ENCODE assay signal across 24 cellular contexts in genomic region chr5:106089073-106089472, GRCh38.
"Had no signal": no experiment of that assay in that cellular context is flagged by ENCODE, and none has a peak within 500 bp of the region (broad histone marks: within the 10 kb centered on the region; RNA-seq: fewer than 3 reads in every experiment).

No MANE protein-coding gene starts in this region.

- H3K27me3 Mint-ChIP-seq: dendritic cell treated with granulocyte-macrophage colony-stimulating factor and Interleukin-4, amounts not matched to agents 40 ng/mL and 50 ng/mL, for 4 days; effector memory CD8-positive, alpha-beta T cell had no signal

- H3K27me3 ChIP-seq: colonic mucosa, esophagus squamous epithelium, gastrocnemius medialis, heart right ventricle, left lung had no signal

- ATAC-seq: effector memory CD8-positive, alpha-beta T cell; esophagus mucosa; gastrocnemius medialis; heart right ventricle; left cardiac atrium; left lung; left ventricle myocardium superior; lower lobe of right lung; mucosa of descending colon had no signal

- H3K27ac ChIP-seq: colonic mucosa, epithelial cell of prostate, esophagus squamous epithelium, gastrocnemius medialis, heart right ventricle, left lung, lower lobe of right lung had no signal

- DNase-seq: colonic mucosa; cortex of kidney; effector CD8-positive, alpha-beta T cell; effector memory CD8-positive, alpha-beta T cell; endodermal cell; erythroblast; esophagus squamous epithelium; foreskin fibroblast; foreskin melanocyte; gastrocnemius medialis; glutamatergic neuron; head of caudate nucleus; heart right ventricle; hippocampal formation; left cardiac atrium; left lung; left ventricle myocardium superior; lower lobe of right lung; mesenchymal stem cell; mucosa of descending colon had no signal

- H3K9me3 ChIP-seq: colonic mucosa, esophagus squamous epithelium, gastrocnemius medialis, heart right ventricle, left lung, lower lobe of right lung, mucosa of descending colon had no signal

- H3K27ac Mint-ChIP-seq: dendritic cell treated with granulocyte-macrophage colony-stimulating factor and Interleukin-4, amounts not matched to agents 40 ng/mL and 50 ng/mL, for 4 days; effector memory CD8-positive, alpha-beta T cell; endodermal cell; mesothelial cell of epicardium had no signal

- H3K4me3 ChIP-seq: colonic mucosa, esophagus squamous epithelium, gastrocnemius medialis, heart right ventricle, left lung, lower lobe of right lung, mucosa of descending colon had no signal

- H3K9me3 Mint-ChIP-seq: dendritic cell treated with granulocyte-macrophage colony-stimulating factor and Interleukin-4, amounts not matched to agents 40 ng/mL and 50 ng/mL, for 4 days; endodermal cell; mesothelial cell of epicardium had no signal

- H3K4me1 ChIP-seq: colonic mucosa, esophagus squamous epithelium, gastrocnemius medialis, heart right ventricle, left lung, lower lobe of right lung had no signal

- H3K36me3 ChIP-seq: colonic mucosa, esophagus squamous epithelium, gastrocnemius medialis, heart right ventricle, left lung, lower lobe of right lung had no signal

- H3K36me3 Mint-ChIP-seq: mesothelial cell of epicardium had no signal

- H3K4me3 Mint-ChIP-seq: dendritic cell treated with granulocyte-macrophage colony-stimulating factor and Interleukin-4, amounts not matched to agents 40 ng/mL and 50 ng/mL, for 4 days; effector memory CD8-positive, alpha-beta T cell; endodermal cell; mesothelial cell of epicardium had no signal
